In genomic region chr1:17397910-17398700, GRCh38 we compare ENCODE assay signal across 1 cellular context.
TF ChIP-seq lines count a peak whose summit lies in the region.

No MANE protein-coding gene starts in this region.

TF ChIP-seq in K562, 482 proteins besides CTCF, POLR2A, EP300 and RAD21:
- no peak for TF ChIP-seq ZNF274 (IDR thresholded peaks at IDR 0.05; ENCODE audit: borderline replicate concordance, low read depth, low read length)
- no peak for TF ChIP-seq HES1 (IDR thresholded peaks at IDR 0.05; ENCODE audit: low read depth)
- peak; percentile 78 for TF ChIP-seq C11orf30 (IDR thresholded peaks at IDR 0.05; ENCODE audit: low read depth)
- no peak for TF ChIP-seq ZBTB7A (IDR thresholded peaks at IDR 0.05; ENCODE audit: borderline replicate concordance, control insufficient read depth, low read depth, low read length)
- TF ChIP-seq CEBPZ (IDR thresholded peaks at IDR 0.05; ENCODE audit: borderline replicate concordance, low read depth, low read length): no peak
- no peak for TF ChIP-seq ZNF695 (CRISPR knock-in tag; IDR thresholded peaks at IDR 0.05)
- no peak for TF ChIP-seq ZNF766 (CRISPR knock-in tag; conservative IDR thresholded peaks at IDR 0.05)
- TF ChIP-seq ZNF696 (CRISPR knock-in tag; conservative IDR thresholded peaks at IDR 0.05): no peak
- peak; percentile 52; the same call in 1 of the 2 replicates for TF ChIP-seq MAFK (IDR thresholded peaks at IDR 0.05; ENCODE audit: low read length)
- no peak for TF ChIP-seq KLF6 (CRISPR knock-in tag; IDR thresholded peaks at IDR 0.05; ENCODE audit: borderline replicate concordance)
- no peak for TF ChIP-seq ZSCAN29 (IDR thresholded peaks at IDR 0.05)
- no peak for TF ChIP-seq ZNF644 (tag; IDR thresholded peaks at IDR 0.05; ENCODE audit: low read depth)
- TF ChIP-seq SFPQ (IDR thresholded peaks at IDR 0.05; ENCODE audit: low read depth, low read length): no peak
- no peak for TF ChIP-seq PRMT5 (CRISPR knock-in tag; IDR thresholded peaks at IDR 0.05)
- TF ChIP-seq HMG20B (CRISPR knock-in tag; IDR thresholded peaks at IDR 0.05): no peak
- TF ChIP-seq SMAD4 (CRISPR knock-in tag; conservative IDR thresholded peaks at IDR 0.05): no peak
- no peak for TF ChIP-seq FUS (optimal IDR thresholded peaks at IDR 0.05; ENCODE audit: low read depth, low read length)
- TF ChIP-seq ZNF699 (CRISPR knock-in tag; IDR thresholded peaks at IDR 0.05; ENCODE audit: insufficient replicate concordance): no peak
- no peak for TF ChIP-seq ZMIZ1 (IDR thresholded peaks at IDR 0.05; ENCODE audit: low read depth in 2 of 2, low read length in 2 of 2)
- TF ChIP-seq MCM5 (IDR thresholded peaks at IDR 0.05; ENCODE audit: low read depth): no peak
- no peak for TF ChIP-seq EGR1 (conservative IDR thresholded peaks at IDR 0.05)
- TF ChIP-seq ZNF23 (CRISPR knock-in tag; IDR thresholded peaks at IDR 0.05): no peak
- TF ChIP-seq SPI1 (IDR thresholded peaks at IDR 0.05; ENCODE audit: borderline replicate concordance, low read depth, low read length): peak; percentile 41; the same call in 1 of the 2 replicates
- peak; percentile 87 for TF ChIP-seq ZNF316 (IDR thresholded peaks at IDR 0.05)
- no peak for TF ChIP-seq MBD2 (IDR thresholded peaks at IDR 0.05; ENCODE audit: borderline replicate concordance, low read depth)
- no peak for TF ChIP-seq RFX5 (IDR thresholded peaks at IDR 0.05; ENCODE audit: low read depth, low read length)
- no peak for TF ChIP-seq ELF2 (CRISPR knock-in tag; IDR thresholded peaks at IDR 0.05)
- no peak for TF ChIP-seq WHSC1 (IDR thresholded peaks at IDR 0.05; ENCODE audit: low read length)
- TF ChIP-seq KDM5B (IDR thresholded peaks at IDR 0.05; ENCODE audit: insufficient replicate concordance, low read depth, low read length): no peak
- no peak for TF ChIP-seq DLX4 (CRISPR knock-in tag; IDR thresholded peaks at IDR 0.05)
- no peak for TF ChIP-seq ZNF324 (CRISPR knock-in tag; IDR thresholded peaks at IDR 0.05)
- TF ChIP-seq MAFF (IDR thresholded peaks at IDR 0.05; ENCODE audit: low read length): peak; percentile 45
- TF ChIP-seq OTX1 (CRISPR knock-in tag; IDR thresholded peaks at IDR 0.05): no peak
- no peak for TF ChIP-seq LCOR (CRISPR knock-in tag; IDR thresholded peaks at IDR 0.05)
- no peak for TF ChIP-seq E2F6 (IDR thresholded peaks at IDR 0.05; ENCODE audit: borderline replicate concordance in 1 of 2, extremely low read depth in 1 of 2, insufficient read depth in 1 of 2, insufficient read length in 1 of 2, low read depth in 1 of 2, low read length in 1 of 2, poor library complexity in 1 of 2, severe bottlenecking in 1 of 2)
- TF ChIP-seq ILK (tag; IDR thresholded peaks at IDR 0.05; ENCODE audit: borderline replicate concordance, low read depth): no peak
- no peak for TF ChIP-seq SNIP1 (IDR thresholded peaks at IDR 0.05; ENCODE audit: low read depth)
- TF ChIP-seq MAFG (tag; conservative IDR thresholded peaks at IDR 0.05): peak; percentile 65
- TF ChIP-seq TCF3 (CRISPR knock-in tag; IDR thresholded peaks at IDR 0.05): no peak
- no peak for TF ChIP-seq ZNF518B (CRISPR knock-in tag; IDR thresholded peaks at IDR 0.05)
- no peak for TF ChIP-seq KLF13 (tag; IDR thresholded peaks at IDR 0.05; ENCODE audit: borderline replicate concordance, low read depth)
- TF ChIP-seq NR0B1 (IDR thresholded peaks at IDR 0.05; ENCODE audit: partially characterized antibody): no peak
